Comparison of ENCODE assay signal across 1 cellular context in genomic region chr5:150302301-150303069, GRCh38.
TF ChIP-seq lines count a peak whose summit lies in the region.

ARSI (minus strand) TSS chr5:150302905; CDS start chr5:150302373, 532 bp downstream.

TF ChIP-seq in WTC11, 78 proteins besides CTCF, POLR2A, EP300 and RAD21 (continued from another document and continues in another):
- TF ChIP-seq AFF4 (CRISPR knock-in tag; IDR thresholded peaks at IDR 0.05; ENCODE audit: borderline replicate concordance) (no peak), FOXP4 (CRISPR knock-in tag; IDR thresholded peaks at IDR 0.05) (no peak), ZNF532 (CRISPR knock-in tag; IDR thresholded peaks at IDR 0.05; ENCODE audit: borderline replicate concordance) (no peak), IRF1 (CRISPR knock-in tag; IDR thresholded peaks at IDR 0.05) (no peak), MAX (CRISPR knock-in tag; IDR thresholded peaks at IDR 0.05) (no peak; the same call in 1 of the 2 replicates), ELF4 (CRISPR knock-in tag; IDR thresholded peaks at IDR 0.05; ENCODE audit: low read depth) (no peak), ZBTB43 (CRISPR knock-in tag; IDR thresholded peaks at IDR 0.05) (no peak; the same call in 1 of the 2 replicates), ESRRA (CRISPR knock-in tag; IDR thresholded peaks at IDR 0.05; ENCODE audit: borderline replicate concordance) (0 out of 2 replicates have a peak, but pooled peaks have one; percentile 49), IRF2 (CRISPR knock-in tag; IDR thresholded peaks at IDR 0.05; ENCODE audit: borderline replicate concordance, low read depth) (no peak), ZNF232 (CRISPR knock-in tag; IDR thresholded peaks at IDR 0.05) (no peak), NR3C1 (CRISPR knock-in tag; conservative IDR thresholded peaks at IDR 0.05; ENCODE audit: low read depth) (peak; percentile 70; the same call in 1 of the 2 replicates), ZNF263 (CRISPR knock-in tag; IDR thresholded peaks at IDR 0.05; ENCODE audit: low read depth) (no peak), ERG (CRISPR knock-in tag; IDR thresholded peaks at IDR 0.05) (no peak), ARID4B (CRISPR knock-in tag; IDR thresholded peaks at IDR 0.05; ENCODE audit: borderline replicate concordance) (peak; percentile 70; the same call in 1 of the 2 replicates), KAT7 (CRISPR knock-in tag; IDR thresholded peaks at IDR 0.05; ENCODE audit: borderline replicate concordance) (peak; percentile 87; the same call in 1 of the 2 replicates), HMGXB4 (CRISPR knock-in tag; IDR thresholded peaks at IDR 0.05) (peak; percentile 90), PRRX2 (CRISPR knock-in tag; IDR thresholded peaks at IDR 0.05) (no peak), TEAD1 (CRISPR knock-in tag; IDR thresholded peaks at IDR 0.05) (no peak), ZNF423 (CRISPR knock-in tag; IDR thresholded peaks at IDR 0.05) (peak; percentile 38; the same call in 1 of the 2 replicates), PREB (CRISPR knock-in tag; IDR thresholded peaks at IDR 0.05; ENCODE audit: borderline replicate concordance) (no peak), MLX (CRISPR knock-in tag; IDR thresholded peaks at IDR 0.05) (no peak), ATF2 (CRISPR knock-in tag; IDR thresholded peaks at IDR 0.05; ENCODE audit: borderline replicate concordance, low read depth) (no peak)
